ENCODE assay signal across 17 cellular contexts in the genomic region with DNA sequence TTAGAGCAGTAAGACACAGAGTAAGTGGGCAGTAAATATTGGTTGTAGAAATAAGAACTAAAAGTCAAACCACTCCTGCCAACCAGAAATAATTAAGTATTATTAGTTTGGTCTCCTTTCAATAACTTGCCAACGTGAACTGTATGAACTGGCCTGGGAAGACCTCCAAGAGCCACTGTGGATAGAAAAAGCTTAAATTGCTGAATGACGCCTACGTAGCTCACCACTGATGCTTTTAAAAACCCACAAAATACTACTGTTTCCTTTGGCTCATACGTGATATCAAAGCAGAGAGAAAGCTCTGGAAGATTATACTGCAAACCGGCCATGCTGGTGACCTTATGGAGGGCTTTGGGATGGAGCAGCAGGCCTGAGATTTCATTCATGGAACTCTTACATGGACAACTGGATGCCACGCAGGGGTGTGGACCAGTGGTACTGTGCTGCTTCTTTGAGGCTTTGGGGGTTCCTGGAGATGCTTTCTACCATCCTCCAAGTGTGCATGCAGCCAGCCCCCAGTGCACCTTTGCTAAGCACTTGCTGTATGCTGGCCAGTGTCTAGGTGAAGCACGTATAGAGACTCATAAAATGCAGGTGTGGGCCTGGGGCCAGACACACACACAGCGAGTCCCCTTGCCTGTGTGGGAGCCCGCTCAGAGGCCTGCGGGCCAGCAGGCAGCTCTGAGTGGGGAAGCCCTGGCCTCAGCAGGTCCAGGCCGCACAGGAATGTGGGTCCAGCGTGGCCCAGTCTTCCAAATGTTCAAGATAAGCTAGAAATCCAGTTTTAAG.
DNase-seq lines count a peak whose midpoint lies in the region; ATAC-seq, FAIRE-seq and TF ChIP-seq lines count a peak whose summit lies in the region.
"Had no signal": no experiment of that assay in that cellular context is flagged by ENCODE, and none has a peak within 500 bp of the region (broad histone marks: within the 10 kb centered on the region; RNA-seq: fewer than 3 reads in every experiment).

No MANE protein-coding gene starts in this region.

- BruUV-seq in GM12878 (replicated peaks; lab: Mats Ljungman, UMichigan), result no TSS peak

- TF ChIP-seq POLR2A in GM12878 (IDR thresholded peaks at IDR 0.05; ENCODE audit: low read depth, low read length), result no peak
- no peak for TF ChIP-seq POLR2A in stomach (IDR thresholded peaks at IDR 0.05)

- TF ChIP-seq EP300 in GM12878 (IDR thresholded peaks at IDR 0.05; ENCODE audit: borderline replicate concordance in 1 of 2, control insufficient read depth in 1 of 2, low read depth in 2 of 2, low read length in 2 of 2) (no peak), stomach (IDR thresholded peaks at IDR 0.05) (no peak)

- in situ Hi-C loops in GM12878 (cut with MboI), result no loop called here

- 89% methylated on average over 12 of the region's 12 CpGs for WGBS in GM12878 (ENCODE audit: insufficient coverage, insufficient replicate concordance, low lambda C conversion rate, missing lambda C conversion rate)
- 72 to 80% (median 77%) methylated on average over 12 of the region's 12 CpGs for WGBS in stomach, 5 donors

- H3K4me3 Mint-ChIP-seq in activated T-cell treated with anti-CD3 and anti-CD28 coated beads, Interleukin-2, amount 50 U/mL, for 4 hours, result no peak overlapping the region

- TF ChIP-seq RAD21 in GM12878 (IDR thresholded peaks at IDR 0.05; ENCODE audit: insufficient read depth, low read depth, low read length), result no peak

- H3K9me3 Mint-ChIP-seq in activated T-cell treated with anti-CD3 and anti-CD28 coated beads, Interleukin-2, amount 50 U/mL, for 4 hours, result no peaks in the 10 kb centered on the region

- peaks cover 2% of the 10 kb centered on the region for H3K4me1 Mint-ChIP-seq in activated T-cell treated with anti-CD3 and anti-CD28 coated beads, Interleukin-2, amount 50 U/mL, for 4 hours (ENCODE audit: low read depth)

- TF ChIP-seq CTCF in GM12878 (IDR thresholded peaks at IDR 0.05 in 2 of 3, conservative IDR thresholded peaks at IDR 0.05 in 1 of 3; ENCODE audit: control insufficient read depth in 2 of 3, extremely low read depth in 1 of 3, insufficient read depth in 1 of 3, low read depth in 3 of 3, low read length in 3 of 3) (no peak), stomach (IDR thresholded peaks at IDR 0.05) (no peak), foreskin fibroblast (IDR thresholded peaks at IDR 0.05; ENCODE audit: low read depth, low read length) (no peak)

- POLR2A ChIA-PET in GM12878 (lab: Charles Lee), result interaction anchor here (1.0 kb wide), 1 partner anchor 10 kb away, joined by 3 read pairs; no protein-coding TSS in a partner anchor

- H3K79me2 ChIP-seq in GM12878 (ENCODE audit: control insufficient read depth, insufficient read depth, low read length), result peaks cover 19% of the 10 kb centered on the region

- no peaks in the 10 kb centered on the region for H3K9me3 ChIP-seq in GM12878 (replicated peaks; ENCODE audit: control insufficient read depth, insufficient read depth, low read length)
- no peaks in the 10 kb centered on the region for H3K9me3 ChIP-seq in stomach
- H3K9me3 ChIP-seq: BLaER1, upper lobe of right lung had no signal

- RAD21 ChIA-PET in GM12878 (lab: Charles Lee; ENCODE audit: unreplicated experiment), result no interaction called here

- H3K27ac ChIP-seq in GM12878 (ENCODE audit: control insufficient read depth, insufficient read depth) (no peak overlapping the region), stomach (peak overlapping the region in 4 of 5 donors; percentile 78 to 88 (median 82))
- H3K27ac ChIP-seq: BLaER1 had no signal

- H2AFZ ChIP-seq in GM12878 (ENCODE audit: control insufficient read depth, low read depth, low read length), result no peak overlapping the region

- SMC1A ChIA-PET in GM12878 (lab: Charles Lee; ENCODE audit: uncharacterized antibody, unreplicated experiment), result interaction anchor here (1.1 to 1.2 kb wide), 2 partner anchors 10 to 15 kb away, joined by 3 read pairs; no protein-coding TSS in a partner anchor

- no peak overlapping the region for H3K4me2 ChIP-seq in GM12878 (ENCODE audit: control insufficient read depth, insufficient read depth)
- H3K4me2 ChIP-seq: BLaER1 had no signal

- H4K20me1 ChIP-seq in GM12878 (ENCODE audit: control insufficient read depth, insufficient read depth), result no peaks in the 10 kb centered on the region
- H4K20me1 ChIP-seq: BLaER1 had no signal

- no peaks in the 10 kb centered on the region for H3K27me3 ChIP-seq in GM12878 (replicated peaks in 1 of 2; ENCODE audit: control insufficient read depth in 2 of 2, insufficient read depth in 2 of 2, low read length in 1 of 2)
- no peaks in the 10 kb centered on the region for H3K27me3 ChIP-seq in stomach
- H3K27me3 ChIP-seq: BLaER1, upper lobe of right lung had no signal

- H3K36me3 ChIP-seq in GM12878 (ENCODE audit: control insufficient read depth in 2 of 2, insufficient read depth in 2 of 2, low read length in 1 of 2), result peaks cover 0 to 4% of the 10 kb centered on the region in 2 experiments; a peak in 2 of 4 replicates
- H3K36me3 ChIP-seq in stomach, result no peaks in the 10 kb centered on the region
- H3K36me3 ChIP-seq: BLaER1, upper lobe of right lung had no signal

- H3K9ac ChIP-seq in GM12878 (ENCODE audit: control insufficient read depth, insufficient read depth, low read length), result no peak overlapping the region
- H3K9ac ChIP-seq: BLaER1 had no signal

- H3K27me3 Mint-ChIP-seq in activated T-cell treated with anti-CD3 and anti-CD28 coated beads, Interleukin-2, amount 50 U/mL, for 4 hours (ENCODE audit: low read depth), result peaks cover 4% of the 10 kb centered on the region

- H3K4me1 ChIP-seq in GM12878 (ENCODE audit: control insufficient read depth, insufficient read depth, low read length), result peaks cover 22% of the 10 kb centered on the region
- peaks cover 43 to 76% (median 57%) of the 10 kb centered on the region in 4 donors for H3K4me1 ChIP-seq in stomach

- intact Hi-C loops in GM12878 (cut with micrococcal nuclease; ENCODE audit: unreplicated experiment), result loop anchor here (5.0 to 10.0 kb wide), 2 partner anchors 83 to 315 kb away; a partner anchor contains a TSS
- intact Hi-C loops in stomach (cut with DNase I; ENCODE audit: low total_unique reads), result no loop called here

- H3K4me3 ChIP-seq in GM12878 (no peak overlapping the region), stomach (no peak overlapping the region), foreskin fibroblast (ENCODE audit: low read depth in 1 of 2, low read length in 2 of 2) (no peak overlapping the region)
- H3K4me3 ChIP-seq: BLaER1, upper lobe of right lung had no signal

- FAIRE-seq in GM12878 (lab: Jason Lieb, UNC), result no peak
- FAIRE-seq: bronchial epithelial cell, RCC 7860 had no signal

- DNase-seq in M059J (ENCODE audit: low read depth) (peak; percentile 76), GM12878 (ENCODE audit: low read depth, low spot score) (no peak), iris pigment epithelial cell (ENCODE audit: low read depth) (peak; percentile 46), stomach (no peak), cerebellum (ENCODE audit: low spot score) (no peak), foreskin fibroblast (no peak)
- DNase-seq in activated T-cell treated with anti-CD3 and anti-CD28 coated beads, Interleukin-2, amount 50 U/mL, for 4 hours, result no peak
- DNase-seq: activated CD4-positive, CD25-positive, alpha-beta regulatory T cell; activated gamma-delta T cell treated with Interleukin-2 at 50 U/mL for 16 hours; DMS153; head of caudate nucleus; NCI-H2029; NCI-H69; upper lobe of right lung had no signal

- CTCF ChIA-PET in GM12878 (lab: Yijun Ruan, JAX), result interaction anchor here (1.1 to 2.5 kb wide), 5 partner anchors 11 to 118 kb away, joined by 3 to 12 read pairs (median 3); no protein-coding TSS in a partner anchor

- no peaks in the 10 kb centered on the region for H3K36me3 Mint-ChIP-seq in activated T-cell treated with anti-CD3 and anti-CD28 coated beads, Interleukin-2, amount 50 U/mL, for 4 hours (ENCODE audit: insufficient read depth)

- no peak for ATAC-seq in GM12878
- no peak for ATAC-seq in activated T-cell treated with anti-CD3 and anti-CD28 coated beads, Interleukin-2, amount 50 U/mL, for 4 hours
- ATAC-seq: upper lobe of right lung had no signal

TF ChIP-seq in GM12878, 131 proteins besides CTCF, POLR2A, EP300 and RAD21:
- TF ChIP-seq, protein P1, sequence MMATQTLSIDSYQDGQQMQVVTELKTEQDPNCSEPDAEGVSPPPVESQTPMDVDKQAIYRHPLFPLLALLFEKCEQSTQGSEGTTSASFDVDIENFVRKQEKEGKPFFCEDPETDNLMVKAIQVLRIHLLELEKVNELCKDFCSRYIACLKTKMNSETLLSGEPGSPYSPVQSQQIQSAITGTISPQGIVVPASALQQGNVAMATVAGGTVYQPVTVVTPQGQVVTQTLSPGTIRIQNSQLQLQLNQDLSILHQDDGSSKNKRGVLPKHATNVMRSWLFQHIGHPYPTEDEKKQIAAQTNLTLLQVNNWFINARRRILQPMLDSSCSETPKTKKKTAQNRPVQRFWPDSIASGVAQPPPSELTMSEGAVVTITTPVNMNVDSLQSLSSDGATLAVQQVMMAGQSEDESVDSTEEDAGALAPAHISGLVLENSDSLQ (IDR thresholded peaks at IDR 0.05), result no peak
- no peak for TF ChIP-seq ZNF384 (IDR thresholded peaks at IDR 0.05; ENCODE audit: borderline replicate concordance, low read depth, low read length)
- peak; percentile 38; the same call in 1 of the 2 replicates for TF ChIP-seq RUNX3 (IDR thresholded peaks at IDR 0.05; ENCODE audit: low read length)

Comparison
In these comparisons a context has a peak if more than half of its experiments do, and no peak if none do; other contexts are left out.
1. DNase-seq: peak in M059J (single experiment) and iris pigment epithelial cell (single experiment); none in GM12878 (single experiment), stomach (single experiment), cerebellum (single experiment), activated T-cell treated with anti-CD3 and anti-CD28 coated beads, Interleukin-2, amount 50 U/mL, for 4 hours (single experiment) and foreskin fibroblast (0 of 2).